In genomic region chr4:997375-998071, GRCh38 we compare ENCODE assay signal across 10 cellular contexts. TPM values are rescaled to one million over a fixed set of nuclear protein-coding genes. Genes with fewer than 3 reads are reported as not detected.
DNase-seq lines count a peak whose midpoint lies in the region; ATAC-seq and TF ChIP-seq lines count a peak whose summit lies in the region.
"Had no signal": no experiment of that assay in that cellular context is flagged by ENCODE, and none has a peak within 500 bp of the region (broad histone marks: within the 10 kb centered on the region; RNA-seq: fewer than 3 reads in every experiment).

No MANE protein-coding gene starts in this region.

- in situ Hi-C loops in KBM-7 (cut with MboI; ENCODE audit: low pct_unique_long_range_greater_than_20kb, low sequenced_read_pairs), result no loop called here

- ATAC-seq in T-helper 17 cell (peak; percentile 54), left cardiac atrium (peak; percentile 41), aorta (ENCODE audit: low FRiP score) (no peak), HG02763 (IDR thresholded peaks at IDR 0.05; ENCODE audit: unreplicated experiment) (no peak), GM19023 (IDR thresholded peaks at IDR 0.05; ENCODE audit: unreplicated experiment) (no peak)

- H3K9me3 Mint-ChIP-seq in Calu3 (ENCODE audit: low read depth, unreplicated experiment), result no peaks in the 10 kb centered on the region

- H3K27me3 ChIP-seq in prostate gland (replicated peaks; ENCODE audit: insufficient read depth) (peaks cover 22% of the 10 kb centered on the region), aorta (ENCODE audit: control insufficient read depth in 1 of 2, insufficient read depth in 2 of 2, low read length in 1 of 2) (no peaks in the 10 kb centered on the region)

- intact Hi-C loops in Calu3 (cut with micrococcal nuclease; ENCODE audit: unreplicated experiment), result no loop called here
- intact Hi-C loops in left cardiac atrium (cut with DNase I), result no loop called here
- intact Hi-C loops in prostate gland (cut with DNase I), result no loop called here
- intact Hi-C loops in aorta (cut with DNase I), result no loop called here

- WGBS in prostate gland, result 3% methylated on average over 49 of the region's 68 CpGs
- 2% methylated on average over 62 to 68 of the region's 68 CpGs for WGBS in aorta, 2 donors

- BruUV-seq in Calu3 (replicated peaks; lab: Mats Ljungman, UMichigan), result no TSS peak

- no peak overlapping the region for H3K27ac ChIP-seq in prostate gland
- H3K27ac ChIP-seq in aorta (ENCODE audit: low read depth in 1 of 2, low read length in 2 of 2), result no peak overlapping the region

- TF ChIP-seq CTCF in Calu3 (IDR thresholded peaks at IDR 0.05; ENCODE audit: unreplicated experiment), result no peak
- no peak for TF ChIP-seq CTCF in prostate gland (IDR thresholded peaks at IDR 0.05)

- H3K4me3 Mint-ChIP-seq in Calu3 (ENCODE audit: low read depth, unreplicated experiment) (no peak overlapping the region), T-helper 17 cell (peak overlapping the region; percentile 53)

- H3K9me3 ChIP-seq in T-helper 17 cell (ENCODE audit: control insufficient read depth, low read length, poor library complexity, severe bottlenecking), result no peaks in the 10 kb centered on the region
- no peaks in the 10 kb centered on the region for H3K9me3 ChIP-seq in prostate gland
- H3K9me3 ChIP-seq in aorta (ENCODE audit: control insufficient read depth, low read length), result no peaks in the 10 kb centered on the region

- H3K27ac Mint-ChIP-seq in Calu3 (ENCODE audit: unreplicated experiment), result peak overlapping the region; percentile 50
- H3K27ac Mint-ChIP-seq in T-helper 17 cell, result no peak overlapping the region

- H3K4me3 ChIP-seq in prostate gland, result peak overlapping the region; percentile 18 to 29
- H3K4me3 ChIP-seq in aorta (ENCODE audit: low read length in 2 of 2), result peak overlapping the region in 1 of 2 donors; percentile 5
- H3K4me3 ChIP-seq: GM12878 had no signal

- H3K4me1 Mint-ChIP-seq in Calu3 (ENCODE audit: low read depth, unreplicated experiment), result no peaks in the 10 kb centered on the region
- peaks cover 10% of the 10 kb centered on the region for H3K4me1 Mint-ChIP-seq in T-helper 17 cell

- H3K27me3 Mint-ChIP-seq in Calu3 (ENCODE audit: unreplicated experiment), result peaks cover 21% of the 10 kb centered on the region
- peaks cover 22% of the 10 kb centered on the region for H3K27me3 Mint-ChIP-seq in T-helper 17 cell

- no peak for TF ChIP-seq POLR2A in prostate gland (IDR thresholded peaks at IDR 0.05)

- CTCF ChIA-PET in Calu3 (lab: Charles Lee), result no interaction called here

- no peak for DNase-seq in Calu3
- DNase-seq in T-helper 17 cell, result no peak
- no peak for DNase-seq in left cardiac atrium
- DNase-seq in prostate gland (ENCODE audit: low spot score), result no peak
- DNase-seq in aorta, result no peak
- DNase-seq in KBM-7, result no peak

- H3K36me3 ChIP-seq in prostate gland (no peaks in the 10 kb centered on the region), aorta (ENCODE audit: control insufficient read depth in 1 of 2, insufficient read depth in 2 of 2, low read length in 1 of 2) (no peaks in the 10 kb centered on the region)

- peaks cover 16% of the 10 kb centered on the region for H3K4me1 ChIP-seq in prostate gland (replicated peaks)
- no peaks in the 10 kb centered on the region for H3K4me1 ChIP-seq in aorta (ENCODE audit: control insufficient read depth in 1 of 2, insufficient read depth in 2 of 2, low read length in 2 of 2)

- H3K36me3 Mint-ChIP-seq in Calu3 (ENCODE audit: insufficient read depth, unreplicated experiment), result peaks cover 12% of the 10 kb centered on the region
- peaks cover 2% of the 10 kb centered on the region for H3K36me3 Mint-ChIP-seq in T-helper 17 cell (ENCODE audit: low read depth)

RNA-seq across cellular contexts. Expression of gene SLC26A1, which starts 4.3 kb away (rescaled TPM):
- total RNA-seq in Calu3 (2022) (0.49 and 0.68 TPM in 2 replicates), T-helper 17 cell (under 1 TPM in 1 of 2 donors, not detected in 1; 0.21 TPM), left cardiac atrium (under 1 TPM in 1 of 2 donors, not detected in 1; 0.27 TPM), prostate gland (under 1 TPM; 0.27 to 0.34 TPM), aorta (under 1 TPM in 1 of 2 donors, not detected in 1; 0.45 TPM)
- under 1 TPM; 0.38 to 0.87 TPM for polyA plus RNA-seq in aorta
- total RNA-seq: activated CD8-positive, alpha-beta memory T cell treated with anti-CD3 and anti-CD28 coated beads for 36 hours had no signal

RNA-seq across cellular contexts. Expression of gene IDUA, which starts 10.7 kb away (rescaled TPM):
- total RNA-seq in Calu3 (2022) (36.9 and 38.8 TPM in 2 replicates), T-helper 17 cell (10 to 100 TPM; 56.9 to 58.6 TPM), left cardiac atrium (10 to 100 TPM; 15.4 to 18.7 TPM), prostate gland (10 to 100 TPM; 53.6 to 56.8 TPM), aorta (10 to 100 TPM; 27.5 to 44.2 TPM)
- 10 to 100 TPM in 1 of 2 donors, 1 to 10 TPM in 1; 5.9 to 42.5 TPM for polyA plus RNA-seq in aorta

RNA-seq across cellular contexts. Expression of gene FGFRL1, which starts 13.9 kb away (rescaled TPM):
- 36.8 and 43.2 TPM in 2 replicates for total RNA-seq in Calu3 (2022)
- 10 to 100 TPM; 23.1 to 30.1 TPM for total RNA-seq in T-helper 17 cell
- 10 to 100 TPM; 21.6 to 29.0 TPM for total RNA-seq in left cardiac atrium
- 10 to 100 TPM; 26.6 to 29.4 TPM for total RNA-seq in prostate gland
- 10 to 100 TPM; 28.9 to 32.9 TPM for total RNA-seq in aorta
- polyA plus RNA-seq in aorta, result 10 to 100 TPM in 1 of 2 donors, 1 to 10 TPM in 1; 6.9 to 19.5 TPM

RNA-seq across cellular contexts. Expression of gene DGKQ, which starts 24.2 kb away (rescaled TPM):
- total RNA-seq in Calu3 (2022) (8.8 and 11.8 TPM in 2 replicates), T-helper 17 cell (10 to 100 TPM; 13.5 to 14.4 TPM), left cardiac atrium (1 to 10 TPM; 5.1 to 5.6 TPM), prostate gland (10 to 100 TPM; 10.4 to 17.1 TPM), aorta (10 to 100 TPM; 11.2 to 14.2 TPM)
- 10 to 100 TPM in 1 of 2 donors, 1 to 10 TPM in 1; 5.4 to 13.4 TPM for polyA plus RNA-seq in aorta

Comparison
In these comparisons a context has a peak if more than half of its experiments do, and no peak if none do; other contexts are left out.
1. ATAC-seq: peak in T-helper 17 cell (single experiment) and left cardiac atrium (2 of 2); none in aorta (single experiment), HG02763 (single experiment) and GM19023 (single experiment).